In genomic region chr5:95938355-95938754, GRCh38 we compare ENCODE assay signal across 2 cellular contexts.
TF ChIP-seq lines count a peak whose summit lies in the region.

No MANE protein-coding gene starts in this region.

TF ChIP-seq in HEK293, 187 proteins besides CTCF, POLR2A, EP300 and RAD21 (continued from another document):
- TF ChIP-seq KLF17 (tag by site-specific recombination; IDR thresholded peaks at IDR 0.05) = no peak
- no peak for TF ChIP-seq ZNF623 (tag by site-specific recombination; IDR thresholded peaks at IDR 0.05)
- no peak for TF ChIP-seq GLI4 (tag by site-specific recombination; IDR thresholded peaks at IDR 0.05)
- no peak for TF ChIP-seq ZNF701 (tag by site-specific recombination; IDR thresholded peaks at IDR 0.05)

TF ChIP-seq in K562, 482 proteins besides CTCF, POLR2A, EP300 and RAD21 (continued from another document):
- peak; percentile 56 for TF ChIP-seq ZNF121 (CRISPR knock-in tag; conservative IDR thresholded peaks at IDR 0.05)
- TF ChIP-seq BCOR (IDR thresholded peaks at IDR 0.05) = peak; percentile 67; the same call in 1 of the 2 replicates
- TF ChIP-seq ZNF695 (CRISPR knock-in tag; IDR thresholded peaks at IDR 0.05) = no peak
- no peak for TF ChIP-seq ZNF780A (CRISPR knock-in tag; IDR thresholded peaks at IDR 0.05)
- peak; percentile 24; the same call in 1 of the 2 replicates for TF ChIP-seq NFE2 (IDR thresholded peaks at IDR 0.05; ENCODE audit: low read depth)
- TF ChIP-seq ZNF639 (CRISPR knock-in tag; conservative IDR thresholded peaks at IDR 0.05 in 1 of 2, IDR thresholded peaks at IDR 0.05 in 1 of 2) = 0 out of 4 replicates have a peak, but pooled peaks of 1 of the 2 experiments have one; percentile 9
- TF ChIP-seq ADNP (tag; IDR thresholded peaks at IDR 0.05) = peak; percentile 5; the same call in 1 of the 2 replicates
- no peak for TF ChIP-seq HNRNPH1 (optimal IDR thresholded peaks at IDR 0.05; ENCODE audit: low read depth, low read length)
